22 cellular contexts compared by ENCODE assay signal in the genomic region with DNA sequence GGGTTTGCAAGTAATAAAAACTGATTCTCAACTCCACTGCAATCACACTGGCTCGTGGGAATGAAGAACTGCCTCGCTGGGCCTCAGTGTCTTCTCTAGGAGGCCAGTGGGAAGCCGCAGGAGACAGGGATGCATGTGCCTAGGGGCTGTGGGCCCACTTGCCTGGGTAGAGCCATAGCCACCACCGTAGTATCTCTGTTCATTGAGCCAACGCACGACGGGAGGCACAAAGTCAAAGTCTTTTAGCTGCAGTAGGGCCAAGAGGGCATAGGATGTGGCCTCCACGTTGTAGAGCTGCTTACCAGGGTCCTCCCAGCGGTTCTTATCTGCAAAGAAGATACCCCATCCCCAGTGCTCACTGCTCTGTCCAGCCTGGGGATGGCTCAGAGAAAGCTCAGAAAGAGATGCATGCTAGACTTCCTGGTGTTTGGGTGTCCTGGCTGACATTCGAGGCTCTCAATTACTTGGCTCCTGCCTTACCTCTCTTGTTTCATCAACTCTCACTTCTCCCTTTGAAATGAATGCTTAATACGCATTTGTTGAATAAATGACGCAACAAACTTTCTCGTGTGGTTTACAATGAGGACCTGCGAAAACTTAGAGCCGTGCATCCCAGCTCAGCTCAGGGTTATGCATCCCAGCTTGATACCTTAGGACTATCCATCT. TPM values are rescaled to one million over a fixed set of nuclear protein-coding genes. Genes with fewer than 3 reads are reported as not detected.
"Had no signal": no experiment of that assay in that cellular context is flagged by ENCODE, and none has a peak within 500 bp of the region (broad histone marks: within the 10 kb centered on the region; RNA-seq: fewer than 3 reads in every experiment).

No MANE protein-coding gene starts in this region.

- H3K4me1 ChIP-seq: breast epithelium, left lung, prostate gland, right atrium auricular region, vagina had no signal

- DNase-seq: activated CD4-positive, alpha-beta T cell treated with anti-CD3 and anti-CD28 coated beads, Interleukin-2, amount 10 ng/mL, durations not matched to agents 24 days and 14 days; activated CD4-positive, CD25-positive, alpha-beta regulatory T cell; activated CD8-positive, alpha-beta T cell treated with anti-CD3 and anti-CD28 coated beads for 36 hours; activated naive CD4-positive, alpha-beta T cell treated with anti-CD3 and anti-CD28 coated beads, Interleukin-2, amount 10 ng/mL, durations not matched to agents 7 days and 5 days; activated T-cell treated with anti-CD3 and anti-CD28 coated beads, Interleukin-2, amount 50 U/mL, for 1 hour; cortex of kidney; effector CD4-positive, alpha-beta T cell; hypothalamus; islet precursor cell; left lung; mammary epithelial cell; midbrain; trophoblast cell had no signal

- ATAC-seq: activated CD8-positive, alpha-beta T cell treated with anti-CD3 and anti-CD28 coated beads for 36 hours; left lung had no signal

- H3K4me3 ChIP-seq: breast epithelium, left lung, prostate gland, right atrium auricular region, vagina had no signal

- H3K27ac ChIP-seq: breast epithelium, left lung, prostate gland, right atrium auricular region, vagina had no signal

- H3K9me3 ChIP-seq: breast epithelium, left lung, prostate gland, right atrium auricular region, vagina had no signal

- H3K36me3 ChIP-seq: breast epithelium, prostate gland, vagina had no signal

- H3K27me3 ChIP-seq: breast epithelium, right atrium auricular region, vagina had no signal

- FAIRE-seq: astrocyte, frontal cortex had no signal

RNA-seq across cellular contexts. Expression of gene TNFSF14, which starts 16.1 kb away (rescaled TPM):
- total RNA-seq: astrocyte, frontal cortex, myocyte, neural crest cell, skeletal muscle tissue had no signal
- polyA plus RNA-seq: mammary epithelial cell had no signal
